In genomic region chr6:33419580-33420492, GRCh38 we compare ENCODE assay signal across 8 cellular contexts. TPM values are rescaled to one million over a fixed set of nuclear protein-coding genes. Genes with fewer than 3 reads are reported as not detected.
DNase-seq lines count a peak whose midpoint lies in the region; TF ChIP-seq lines count a peak whose summit lies in the region.

TSS of gene SYNGAP1 (plus strand) at chr6:33420065. CDS start at chr6:33420265, 200 bp downstream.

- in situ Hi-C loops in ACHN (cut with HindIII; ENCODE audit: low pct_ligation_motif_present, low pct_unique_long_range_greater_than_20kb, low sequenced_read_pairs), result no loop called here

- peak within 1 kb of the TSS; percentile 100 for H3K27ac Mint-ChIP-seq in nephron

- CTCF ChIA-PET in HEK293T (lab: Yijun Ruan, JAX), result interaction anchor here (0.6 to 1.2 kb wide), 2 partner anchors 9 to 299 kb away, joined by 3 to 4 read pairs; no protein-coding TSS in a partner anchor

- H3K4me3 Mint-ChIP-seq in nephron, result peak within 1 kb of the TSS; percentile 95 to 98 (median 96)

- no peak for TF ChIP-seq CTCF in nephron (IDR thresholded peaks at IDR 0.05; ENCODE audit: unreplicated experiment in 3 of 3)
- no peak for TF ChIP-seq CTCF in vagina (IDR thresholded peaks at IDR 0.05)

- TF ChIP-seq POLR2A in vagina (IDR thresholded peaks at IDR 0.05), result peak in 1 of 2 donors; percentile 50

- DNase-seq in ACHN (peak; percentile 50), LHCN-M2 (ENCODE audit: low read depth) (peak; percentile 44), fibroblast of gingiva (ENCODE audit: low read depth) (peak; percentile 68), vagina (ENCODE audit: extremely low spot score in 2 of 2) (no peak), HEK293T (ENCODE audit: extremely low spot score) (no peak), SW480 (ENCODE audit: low spot score) (no peak)
- peak; percentile 72 for DNase-seq in activated CD8-positive, alpha-beta memory T cell treated with anti-CD3 and anti-CD28 coated beads, Interleukin-2, amount 50 U/mL, for 48 hours

- POLR2A ChIA-PET in HEK293T (lab: Yijun Ruan, JAX), result interaction anchor here (1.9 to 3.4 kb wide), 3 partner anchors 11 to 149 kb away, joined by 11 to 17 read pairs (median 12); partner anchors contain the start of genes RPS18, VPS52 and ZBTB9

- no peaks in the 10 kb centered on the region for H3K27me3 Mint-ChIP-seq in nephron (ENCODE audit: low read depth)

- peaks cover 75% of the 10 kb centered on the region for H3K4me1 Mint-ChIP-seq in nephron

- intact Hi-C loops in vagina (cut with DNase I), result loop anchor here (5.0 kb wide), 1 partner anchor 103 kb away; the partner anchor contains the start of gene ZBTB22

- peaks cover 28% of the 10 kb centered on the region for H3K36me3 Mint-ChIP-seq in nephron (ENCODE audit: low read depth)

- no peaks in the 10 kb centered on the region for H3K9me3 Mint-ChIP-seq in nephron

- H3K27ac ChIP-seq in vagina, result peak within 1 kb of the TSS; percentile 98

- H3K4me3 ChIP-seq in vagina, result peak within 1 kb of the TSS; percentile 39 to 60

- H3K27me3 ChIP-seq in vagina, result no peaks in the 10 kb centered on the region

- peaks cover 0 to 9% of the 10 kb centered on the region in 2 donors for H3K36me3 ChIP-seq in vagina

- no peaks in the 10 kb centered on the region for H3K9me3 ChIP-seq in vagina

- H3K4me1 ChIP-seq in vagina, result peaks cover 55% of the 10 kb centered on the region

TF ChIP-seq in HEK293T, 16 proteins besides CTCF, POLR2A, EP300 and RAD21:
- TF ChIP-seq LEF1 (IDR thresholded peaks at IDR 0.05; ENCODE audit: borderline replicate concordance) (no peak), BHLHE40 (IDR thresholded peaks at IDR 0.05; ENCODE audit: borderline replicate concordance) (no peak), FOXA1 (IDR thresholded peaks at IDR 0.05) (no peak), HDGF (IDR thresholded peaks at IDR 0.05; ENCODE audit: borderline replicate concordance) (no peak), TARDBP (IDR thresholded peaks at IDR 0.05) (no peak), L3MBTL2 (conservative IDR thresholded peaks at IDR 0.05) (no peak), SUZ12 (IDR thresholded peaks at IDR 0.05) (no peak), FOXK2 (IDR thresholded peaks at IDR 0.05) (no peak), ZNF384 (IDR thresholded peaks at IDR 0.05) (no peak), NFRKB (IDR thresholded peaks at IDR 0.05) (no peak), SP1 (IDR thresholded peaks at IDR 0.05) (no peak), ELF4 (IDR thresholded peaks at IDR 0.05) (no peak), ARNT (IDR thresholded peaks at IDR 0.05) (no peak), FOXM1 (IDR thresholded peaks at IDR 0.05; ENCODE audit: borderline replicate concordance) (no peak), CTBP1 (IDR thresholded peaks at IDR 0.05; ENCODE audit: borderline replicate concordance) (no peak), PKNOX1 (IDR thresholded peaks at IDR 0.05) (no peak)

RNA-seq across cellular contexts. Expression of gene SYNGAP1, which starts in this region (rescaled TPM):
- total RNA-seq in LHCN-M2 (2014; rRNA removed), result 2.4 and 4.2 TPM in 2 replicates
- polyA plus RNA-seq in LHCN-M2 (2012), result 5.9 TPM
- 16.0 TPM for total RNA-seq in vagina

Comparison
In these comparisons a context has a peak if more than half of its experiments do, and no peak if none do; other contexts are left out.
1. DNase-seq: peak in ACHN (single experiment), LHCN-M2 (single experiment), activated CD8-positive, alpha-beta memory T cell treated with anti-CD3 and anti-CD28 coated beads, Interleukin-2, amount 50 U/mL, for 48 hours (single experiment) and fibroblast of gingiva (single experiment); none in vagina (0 of 2), HEK293T (single experiment) and SW480 (single experiment).